9 cellular contexts compared by ENCODE assay signal in the genomic region with DNA sequence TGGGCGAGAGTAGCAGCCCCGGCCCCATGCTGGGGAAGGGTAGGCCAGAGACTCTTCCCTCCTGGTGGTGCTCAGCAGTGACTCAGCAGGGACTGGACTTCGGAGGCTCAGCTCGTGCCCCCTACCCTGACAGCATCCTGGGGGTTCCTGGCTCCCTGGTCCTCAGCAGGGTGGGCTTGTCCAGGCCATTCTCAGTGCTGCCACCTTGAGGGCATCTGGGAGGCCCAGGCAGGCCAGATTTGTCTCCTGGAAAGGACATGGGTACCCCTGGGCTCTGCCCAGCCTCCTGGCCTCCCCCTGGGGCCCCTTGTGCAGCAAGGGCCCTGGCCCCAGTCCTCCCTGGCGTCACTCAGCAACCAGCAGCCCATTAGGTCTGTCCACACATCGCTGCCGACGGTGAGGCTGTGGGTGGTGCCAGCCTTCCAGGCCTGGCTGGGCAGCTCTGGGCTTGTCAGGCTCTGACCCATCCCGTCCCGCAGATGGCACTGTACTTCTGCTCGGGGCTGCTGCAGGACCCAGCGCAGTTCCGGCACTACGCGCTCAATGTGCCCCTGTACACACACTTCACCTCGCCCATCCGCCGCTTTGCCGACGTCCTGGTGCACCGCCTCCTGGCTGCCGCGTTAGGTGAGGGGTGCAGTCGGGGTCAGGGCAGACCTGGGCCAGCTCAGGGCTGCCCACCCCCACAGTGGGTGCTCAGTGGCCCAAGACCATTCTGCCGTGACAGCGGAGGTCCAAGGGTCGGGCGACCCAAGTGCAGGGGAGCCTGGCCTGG. TPM values are rescaled to one million over a fixed set of nuclear protein-coding genes. Genes with fewer than 3 reads are reported as not detected.
A peak's percentile ranks its signal among the peaks of the same experiment; 100 is the strongest.
DNase-seq lines count a peak whose midpoint lies in the region; ATAC-seq and TF ChIP-seq lines count a peak whose summit lies in the region.
"Had no signal": no experiment of that assay in that cellular context is flagged by ENCODE, and none has a peak within 500 bp of the region (broad histone marks: within the 10 kb centered on the region; RNA-seq: fewer than 3 reads in every experiment).

No MANE protein-coding gene starts in this region.

- H3K4me2 ChIP-seq in GM23338: no peak overlapping the region

- H3K9me2 ChIP-seq in GM23338 (ENCODE audit: insufficient read depth): no peaks in the 10 kb centered on the region

- H3F3A ChIP-seq in GM23338 (replicated peaks; ENCODE audit: low read depth): no peaks in the 10 kb centered on the region

- H3K9ac ChIP-seq in liver (ENCODE audit: low read depth in 1 of 2, low read length in 2 of 2): no peak overlapping the region

- CTCF ChIA-PET in BJ (lab: Yijun Ruan, JAX): interaction anchor here (2.7 kb wide), 1 partner anchor 408 kb away, joined by 8 read pairs; a partner anchor contains a TSS

- H2AFZ ChIP-seq in GM23338: no peak overlapping the region

- TF ChIP-seq RAD21 in liver (IDR thresholded peaks at IDR 0.05): no peak

- H3K27me3 Mint-ChIP-seq in GM23338 (ENCODE audit: insufficient read depth, low read depth, poor library complexity): peaks cover 1% of the 10 kb centered on the region

- in situ Hi-C loops in astrocyte of the spinal cord (cut with HindIII; ENCODE audit: low sequenced_read_pairs): no loop called here

- no peaks in the 10 kb centered on the region for H3K9me3 ChIP-seq in liver (ENCODE audit: control insufficient read depth in 4 of 4, low read length in 3 of 4)

- TF ChIP-seq CTCF in BJ (IDR thresholded peaks at IDR 0.05; ENCODE audit: insufficient read depth, low read depth, low read length) (peak; percentile 57), GM23338 (conservative IDR thresholded peaks at IDR 0.05; ENCODE audit: low read depth in 2 of 2) (peak; percentile 52 to 69), astrocyte of the spinal cord (IDR thresholded peaks at IDR 0.05; ENCODE audit: low read depth, low read length) (peak; percentile 68), liver (IDR thresholded peaks at IDR 0.05; ENCODE audit: low read depth, low read length, missing input control) (peak; percentile 10)

- no peaks in the 10 kb centered on the region for H3K79me2 ChIP-seq in GM23338 (replicated peaks; ENCODE audit: insufficient read depth)

- no peaks in the 10 kb centered on the region for H3K36me3 ChIP-seq in BJ (ENCODE audit: control insufficient read depth, insufficient read depth, low read length)
- no peaks in the 10 kb centered on the region for H3K36me3 ChIP-seq in GM23338 (ENCODE audit: insufficient read depth)
- H3K36me3 ChIP-seq in liver (ENCODE audit: control insufficient read depth in 4 of 4, insufficient read depth in 3 of 4, low read depth in 1 of 4, low read length in 3 of 4): peaks cover 0 to 6% (median under 1%) of the 10 kb centered on the region in 4 donors

- H3K27ac ChIP-seq in GM23338 (ENCODE audit: low read depth) (no peak overlapping the region), liver (ENCODE audit: low read depth in 1 of 2, low read length in 2 of 2) (no peak overlapping the region)

- WGBS in liver: 98% methylated on average over 28 of the region's 28 CpGs

- H3K9me3 Mint-ChIP-seq in GM23338: no peaks in the 10 kb centered on the region
- H3K9me3 Mint-ChIP-seq in stimulated activated effector memory CD8-positive, alpha-beta T cell treated with anti-CD3 and anti-CD28 coated beads, Interleukin-12 subunit alpha, Interleukin-12 subunit beta, amount 100 ng/mL, for 72 hours: no peaks in the 10 kb centered on the region

- no peaks in the 10 kb centered on the region for H3K4me1 Mint-ChIP-seq in GM23338
- no peaks in the 10 kb centered on the region for H3K4me1 Mint-ChIP-seq in stimulated activated effector memory CD8-positive, alpha-beta T cell treated with anti-CD3 and anti-CD28 coated beads, Interleukin-12 subunit alpha, Interleukin-12 subunit beta, amount 100 ng/mL, for 72 hours

- H3K27me3 ChIP-seq in BJ (ENCODE audit: control insufficient read depth, insufficient read depth, low read length): no peaks in the 10 kb centered on the region
- no peaks in the 10 kb centered on the region for H3K27me3 ChIP-seq in GM23338 (ENCODE audit: insufficient read depth)
- no peaks in the 10 kb centered on the region for H3K27me3 ChIP-seq in liver (ENCODE audit: control insufficient read depth in 4 of 4, insufficient read depth in 4 of 4, low read length in 3 of 4)

- H4K20me1 ChIP-seq in GM23338 (replicated peaks; ENCODE audit: insufficient read depth): no peaks in the 10 kb centered on the region

- no peak overlapping the region for H3K4me3 Mint-ChIP-seq in GM23338
- H3K4me3 Mint-ChIP-seq in stimulated activated effector memory CD8-positive, alpha-beta T cell treated with anti-CD3 and anti-CD28 coated beads, Interleukin-12 subunit alpha, Interleukin-12 subunit beta, amount 100 ng/mL, for 72 hours: no peak overlapping the region

- H3K4me3 ChIP-seq in BJ (ENCODE audit: low read depth, low read length) (no peak overlapping the region), GM23338 (no peak overlapping the region), astrocyte of the spinal cord (ENCODE audit: low read depth, low read length) (no peak overlapping the region), liver (ENCODE audit: low read depth in 1 of 3, low read length in 3 of 3) (no peak overlapping the region)

- H3K4me1 ChIP-seq in GM23338 (ENCODE audit: insufficient read depth) (no peaks in the 10 kb centered on the region), liver (ENCODE audit: control insufficient read depth in 4 of 4, insufficient read depth in 4 of 4, low read length in 3 of 4) (no peaks in the 10 kb centered on the region)

- peak; percentile 19 for ATAC-seq in GM23338
- ATAC-seq in HG02870 (IDR thresholded peaks at IDR 0.05; ENCODE audit: unreplicated experiment): no peak
- ATAC-seq in stimulated activated effector memory CD8-positive, alpha-beta T cell treated with anti-CD3 and anti-CD28 coated beads, Interleukin-12 subunit alpha, Interleukin-12 subunit beta, amount 100 ng/mL, for 72 hours: no peak

- DNase-seq in BJ (ENCODE audit: low read depth) (no peak), GM23338 (ENCODE audit: low spot score) (peak; percentile 54), astrocyte of the spinal cord (ENCODE audit: low read depth, low spot score) (no peak), SIG-M5 (lab: John Stamatoyannopoulos, UW) (no peak), NCI-H1048 (lab: John Stamatoyannopoulos, UW) (no peak)
- no peak for DNase-seq in stimulated activated effector memory CD8-positive, alpha-beta T cell treated with anti-CD3 and anti-CD28 coated beads, Interleukin-12 subunit alpha, Interleukin-12 subunit beta, amount 100 ng/mL, for 72 hours (ENCODE audit: low spot score in 2 of 2)
- DNase-seq: NCI-H526 treated with DMSO at 0.1 percent for 48 hours had no signal

- H3K36me3 Mint-ChIP-seq in GM23338 (ENCODE audit: low read depth): no peaks in the 10 kb centered on the region
- H3K36me3 Mint-ChIP-seq in stimulated activated effector memory CD8-positive, alpha-beta T cell treated with anti-CD3 and anti-CD28 coated beads, Interleukin-12 subunit alpha, Interleukin-12 subunit beta, amount 100 ng/mL, for 72 hours: no peaks in the 10 kb centered on the region

- POLR2A ChIA-PET in BJ (lab: Charles Lee): no interaction called here

- H3K27ac Mint-ChIP-seq in GM23338: no peak overlapping the region
- no peak overlapping the region for H3K27ac Mint-ChIP-seq in stimulated activated effector memory CD8-positive, alpha-beta T cell treated with anti-CD3 and anti-CD28 coated beads, Interleukin-12 subunit alpha, Interleukin-12 subunit beta, amount 100 ng/mL, for 72 hours

TF ChIP-seq in GM23338, 12 proteins besides CTCF, POLR2A, EP300 and RAD21 (continues in another document):
- no peak for TF ChIP-seq EZH2phosphoT487 (IDR thresholded peaks at IDR 0.05; ENCODE audit: unreplicated experiment)
- TF ChIP-seq POLR2AphosphoS5 (IDR thresholded peaks at IDR 0.05; ENCODE audit: low read depth): no peak
- TF ChIP-seq ZNF331 (CRISPR knock-in tag; IDR thresholded peaks at IDR 0.05; ENCODE audit: low read depth): no peak
- TF ChIP-seq STAT1 (IDR thresholded peaks at IDR 0.05; ENCODE audit: unreplicated experiment): no peak
- no peak for TF ChIP-seq NANOG (IDR thresholded peaks at IDR 0.05; ENCODE audit: borderline replicate concordance)
- TF ChIP-seq, protein P1, sequence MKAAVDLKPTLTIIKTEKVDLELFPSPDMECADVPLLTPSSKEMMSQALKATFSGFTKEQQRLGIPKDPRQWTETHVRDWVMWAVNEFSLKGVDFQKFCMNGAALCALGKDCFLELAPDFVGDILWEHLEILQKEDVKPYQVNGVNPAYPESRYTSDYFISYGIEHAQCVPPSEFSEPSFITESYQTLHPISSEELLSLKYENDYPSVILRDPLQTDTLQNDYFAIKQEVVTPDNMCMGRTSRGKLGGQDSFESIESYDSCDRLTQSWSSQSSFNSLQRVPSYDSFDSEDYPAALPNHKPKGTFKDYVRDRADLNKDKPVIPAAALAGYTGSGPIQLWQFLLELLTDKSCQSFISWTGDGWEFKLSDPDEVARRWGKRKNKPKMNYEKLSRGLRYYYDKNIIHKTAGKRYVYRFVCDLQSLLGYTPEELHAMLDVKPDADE (IDR thresholded peaks at IDR 0.05): no peak
- no peak for TF ChIP-seq ZNF114 (CRISPR knock-in tag; IDR thresholded peaks at IDR 0.05)
- TF ChIP-seq EZH2 (IDR thresholded peaks at IDR 0.05; ENCODE audit: low read depth, unreplicated experiment): no peak

TF ChIP-seq in liver, 16 proteins besides CTCF, POLR2A, EP300 and RAD21:
- TF ChIP-seq TAF1 (conservative IDR thresholded peaks at IDR 0.05): no peak
- no peak for TF ChIP-seq JUND (IDR thresholded peaks at IDR 0.05)
- no peak for TF ChIP-seq SP1 (IDR thresholded peaks at IDR 0.05)
- TF ChIP-seq, protein P2, sequence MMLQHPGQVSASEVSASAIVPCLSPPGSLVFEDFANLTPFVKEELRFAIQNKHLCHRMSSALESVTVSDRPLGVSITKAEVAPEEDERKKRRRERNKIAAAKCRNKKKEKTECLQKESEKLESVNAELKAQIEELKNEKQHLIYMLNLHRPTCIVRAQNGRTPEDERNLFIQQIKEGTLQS (IDR thresholded peaks at IDR 0.05): no peak
- TF ChIP-seq RXRA (IDR thresholded peaks at IDR 0.05): no peak

RNA-seq across cellular contexts. Expression of a gene that starts 45.0 kb away (rescaled TPM):
- polyA plus RNA-seq in BJ (2011; rRNA removed): not detected in 2 replicates
- polyA minus RNA-seq in BJ (2011; rRNA and poly(A)+ RNA removed): not detected in 2 replicates
- total RNA-seq in GM23338 (2014; rRNA removed; shearing (Covaris generic)): 0.28 and 0.31 TPM in 2 replicates
- 0.07 TPM in 1 of 2 replicates, not detected in the other for polyA plus RNA-seq in GM23338 (2016; fragmentation: Nextera tagmentation; extraction: Ambion mirVana)
- not detected for total RNA-seq in liver
- polyA plus RNA-seq in liver: not detected

Comparison
In these comparisons a context has a peak if more than half of its experiments do, and no peak if none do; other contexts are left out.
1. CTCF ChIP-seq: peak in every context shown above with its lines; median percentile 68 in astrocyte of the spinal cord; 60 in GM23338; 57 in BJ; 10 in liver.